In genomic region chr11:3866206-3866605, GRCh38 we compare ENCODE assay signal across 8 cellular contexts. TPM values are rescaled to one million over a fixed set of nuclear protein-coding genes. Genes with fewer than 3 reads are reported as not detected.
A peak's percentile ranks its signal among the peaks of the same experiment; 100 is the strongest.
DNase-seq lines count a peak whose midpoint lies in the region; ATAC-seq and TF ChIP-seq lines count a peak whose summit lies in the region.

No MANE protein-coding gene starts in this region.

- 96% methylated on average over 5 of the region's 5 CpGs for WGBS in SK-N-SH (ENCODE audit: low lambda C conversion rate)
- 84% methylated on average over 5 of the region's 5 CpGs for WGBS in suprapubic skin

- H3K79me2 ChIP-seq in SK-N-SH (ENCODE audit: insufficient read depth), result peaks cover 12% of the 10 kb centered on the region; the same call in 1 of the 2 replicates

- H3K9me2 ChIP-seq in SK-N-SH, result no peaks in the 10 kb centered on the region

- H3K36me3 ChIP-seq in SK-N-SH (replicated peaks in 1 of 2; ENCODE audit: control insufficient read depth in 1 of 2, insufficient read depth in 2 of 2, low read length in 1 of 2) (no peaks in the 10 kb centered on the region), suprapubic skin (no peaks in the 10 kb centered on the region)

- H3K27me3 ChIP-seq in SK-N-SH (ENCODE audit: insufficient read depth), result no peaks in the 10 kb centered on the region
- no peaks in the 10 kb centered on the region for H3K27me3 ChIP-seq in suprapubic skin

- no peaks in the 10 kb centered on the region for H4K20me1 ChIP-seq in SK-N-SH (ENCODE audit: insufficient read depth)

- CTCF ChIA-PET in activated CD4-positive, alpha-beta T cell treated with anti-CD3 and anti-CD28 coated beads for 36 hours (lab: Charles Lee), result interaction anchor here (2.9 to 3.8 kb wide), 3 partner anchors 12 to 206 kb away, joined by 15 to 16 read pairs (median 16); partner anchors contain the start of gene STIM1
- CTCF ChIA-PET in SK-N-SH (lab: Yijun Ruan, JAX), result interaction anchor here (1.5 to 2.8 kb wide), 2 partner anchors 11 to 15 kb away, joined by 3 to 21 read pairs; partner anchors contain the start of gene STIM1

- H3K9me3 Mint-ChIP-seq in activated CD4-positive, alpha-beta T cell treated with anti-CD3 and anti-CD28 coated beads for 36 hours (ENCODE audit: low read depth), result no peaks in the 10 kb centered on the region

- no peak for TF ChIP-seq CTCF in SK-N-SH (IDR thresholded peaks at IDR 0.05)
- no peak for TF ChIP-seq CTCF in suprapubic skin (IDR thresholded peaks at IDR 0.05)

- POLR2A ChIA-PET in activated CD4-positive, alpha-beta T cell treated with anti-CD3 and anti-CD28 coated beads for 36 hours (lab: Charles Lee), result interaction anchor here (1.2 kb wide), 1 partner anchor 11 kb away, joined by 5 read pairs; the partner anchor contains the start of gene STIM1
- POLR2A ChIA-PET in SK-N-SH (lab: Yijun Ruan, JAX), result no interaction called here

- no peak for TF ChIP-seq EP300 in SK-N-SH (IDR thresholded peaks at IDR 0.05; ENCODE audit: borderline replicate concordance in 1 of 2, low read depth in 1 of 2, low read length in 1 of 2)
- no peak for TF ChIP-seq EP300 in suprapubic skin (IDR thresholded peaks at IDR 0.05)

- H3K27ac ChIP-seq in SK-N-SH (ENCODE audit: low read depth in 2 of 2, low read length in 1 of 2), result no peak overlapping the region
- H3K27ac ChIP-seq in suprapubic skin, result peak overlapping the region; percentile 16

- H3K27ac Mint-ChIP-seq in activated CD4-positive, alpha-beta T cell treated with anti-CD3 and anti-CD28 coated beads for 36 hours, result peak overlapping the region; percentile 85

- ATAC-seq in activated CD4-positive, alpha-beta T cell treated with anti-CD3 and anti-CD28 coated beads for 36 hours, result peak; percentile 31
- peak in 1 of 2 donors; percentile 65 for ATAC-seq in left cardiac atrium

- peaks cover 92% of the 10 kb centered on the region for H3K4me1 Mint-ChIP-seq in activated CD4-positive, alpha-beta T cell treated with anti-CD3 and anti-CD28 coated beads for 36 hours

- intact Hi-C loops in activated CD4-positive, alpha-beta T cell treated with anti-CD3 and anti-CD28 coated beads for 36 hours (cut with DNase I, micrococcal nuclease), result loop anchor here in 1 of 2 experiments (2.0 kb wide), 1 partner anchor 39 kb away; no protein-coding TSS in a partner anchor
- intact Hi-C loops in left cardiac atrium (cut with DNase I), result loop anchor here in 1 of 2 donors (5.0 kb wide), 1 partner anchor 81 kb away; no protein-coding TSS in a partner anchor

- H3K9ac ChIP-seq in SK-N-SH, result no peak overlapping the region

- peaks cover 13% of the 10 kb centered on the region for H3K36me3 Mint-ChIP-seq in activated CD4-positive, alpha-beta T cell treated with anti-CD3 and anti-CD28 coated beads for 36 hours (ENCODE audit: low read depth)

- H2AFZ ChIP-seq in SK-N-SH (ENCODE audit: low read depth), result no peak overlapping the region

- no peak for TF ChIP-seq RAD21 in SK-N-SH (IDR thresholded peaks at IDR 0.05; ENCODE audit: low read length)

- no peak for DNase-seq in activated CD4-positive, alpha-beta T cell treated with anti-CD3 and anti-CD28 coated beads for 36 hours
- DNase-seq in activated CD4-positive, alpha-beta T cell treated with anti-CD3 and anti-CD28 coated beads for 4 hours, result no peak
- DNase-seq in SK-N-SH (no peak), left cardiac atrium (peak; percentile 52), suprapubic skin (ENCODE audit: low spot score in 2 of 2) (no peak), activated gamma-delta T cell treated with Interleukin-2 at 50 U/mL for 16 hours (no peak), NCI-H1105 treated with DMSO at 0.1 percent for 48 hours (lab: John Stamatoyannopoulos, UW) (no peak), NCI-H69 (lab: John Stamatoyannopoulos, UW) (no peak)

- H3F3A ChIP-seq in SK-N-SH (replicated peaks; ENCODE audit: insufficient read depth), result peaks cover 5% of the 10 kb centered on the region

- H3K4me3 ChIP-seq in SK-N-SH (ENCODE audit: low read depth in 2 of 2, low read length in 1 of 2), result no peak overlapping the region
- H3K4me3 ChIP-seq in suprapubic skin, result no peak overlapping the region

- no peaks in the 10 kb centered on the region for H3K27me3 Mint-ChIP-seq in activated CD4-positive, alpha-beta T cell treated with anti-CD3 and anti-CD28 coated beads for 36 hours

- peak overlapping the region; percentile 39 for H3K4me2 ChIP-seq in SK-N-SH

- H3K4me3 Mint-ChIP-seq in activated CD4-positive, alpha-beta T cell treated with anti-CD3 and anti-CD28 coated beads for 36 hours, result peak overlapping the region; percentile 38

- H3K4me1 ChIP-seq in SK-N-SH (ENCODE audit: control insufficient read depth in 1 of 2, insufficient read depth in 2 of 2, low read depth in 1 of 2, low read length in 1 of 2) (peaks cover 0 to 10% of the 10 kb centered on the region in 2 experiments; a peak in 2 of 4 replicates), suprapubic skin (peaks cover 51% of the 10 kb centered on the region)

- no peak for TF ChIP-seq POLR2A in suprapubic skin (IDR thresholded peaks at IDR 0.05)

- H3K9me3 ChIP-seq in SK-N-SH (no peaks in the 10 kb centered on the region), suprapubic skin (no peaks in the 10 kb centered on the region)

TF ChIP-seq in SK-N-SH, 30 proteins besides CTCF, POLR2A, EP300 and RAD21:
- no peak for TF ChIP-seq RCOR1 (IDR thresholded peaks at IDR 0.05; ENCODE audit: low read length)
- TF ChIP-seq, protein P1, sequence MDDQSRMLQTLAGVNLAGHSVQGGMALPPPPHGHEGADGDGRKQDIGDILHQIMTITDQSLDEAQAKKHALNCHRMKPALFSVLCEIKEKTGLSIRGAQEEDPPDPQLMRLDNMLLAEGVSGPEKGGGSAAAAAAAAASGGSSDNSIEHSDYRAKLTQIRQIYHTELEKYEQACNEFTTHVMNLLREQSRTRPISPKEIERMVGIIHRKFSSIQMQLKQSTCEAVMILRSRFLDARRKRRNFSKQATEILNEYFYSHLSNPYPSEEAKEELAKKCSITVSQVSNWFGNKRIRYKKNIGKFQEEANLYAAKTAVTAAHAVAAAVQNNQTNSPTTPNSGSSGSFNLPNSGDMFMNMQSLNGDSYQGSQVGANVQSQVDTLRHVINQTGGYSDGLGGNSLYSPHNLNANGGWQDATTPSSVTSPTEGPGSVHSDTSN (IDR thresholded peaks at IDR 0.05), result no peak
- TF ChIP-seq SIN3A (IDR thresholded peaks at IDR 0.05; ENCODE audit: borderline replicate concordance, low read depth, low read length), result no peak
- TF ChIP-seq EZH2phosphoT487 (IDR thresholded peaks at IDR 0.05; ENCODE audit: borderline replicate concordance, low read depth), result no peak
- TF ChIP-seq GATA2 (CRISPR knock-in tag; IDR thresholded peaks at IDR 0.05), result no peak
- no peak for TF ChIP-seq RXRA (IDR thresholded peaks at IDR 0.05; ENCODE audit: borderline replicate concordance, low read depth)
- no peak for TF ChIP-seq TEAD4 (IDR thresholded peaks at IDR 0.05; ENCODE audit: borderline replicate concordance, insufficient read depth)
- TF ChIP-seq, protein P2, sequence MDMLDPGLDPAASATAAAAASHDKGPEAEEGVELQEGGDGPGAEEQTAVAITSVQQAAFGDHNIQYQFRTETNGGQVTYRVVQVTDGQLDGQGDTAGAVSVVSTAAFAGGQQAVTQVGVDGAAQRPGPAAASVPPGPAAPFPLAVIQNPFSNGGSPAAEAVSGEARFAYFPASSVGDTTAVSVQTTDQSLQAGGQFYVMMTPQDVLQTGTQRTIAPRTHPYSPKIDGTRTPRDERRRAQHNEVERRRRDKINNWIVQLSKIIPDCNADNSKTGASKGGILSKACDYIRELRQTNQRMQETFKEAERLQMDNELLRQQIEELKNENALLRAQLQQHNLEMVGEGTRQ (IDR thresholded peaks at IDR 0.05; ENCODE audit: borderline replicate concordance, low read depth, low read length), result no peak
- no peak for TF ChIP-seq ELF1 (IDR thresholded peaks at IDR 0.05)
- no peak for TF ChIP-seq MEF2A (IDR thresholded peaks at IDR 0.05; ENCODE audit: borderline replicate concordance, low read depth)
- no peak for TF ChIP-seq TCF12 (IDR thresholded peaks at IDR 0.05)
- no peak for TF ChIP-seq CHD2 (IDR thresholded peaks at IDR 0.05; ENCODE audit: low read length, partially characterized antibody)

RNA-seq across cellular contexts. Expression of gene STIM1, which starts 10.7 kb away (rescaled TPM):
- total RNA-seq in activated CD4-positive, alpha-beta T cell treated with anti-CD3 and anti-CD28 coated beads for 36 hours, result 10 to 100 TPM; 60.0 to 62.6 TPM
- polyA plus RNA-seq in SK-N-SH (2012; rRNA removed), result 21.8 and 29.5 TPM in 2 replicates
- polyA plus RNA-seq in SK-N-SH (2012; cell fraction: cytosol; rRNA removed), result 21.3 and 29.7 TPM in 2 replicates
- polyA plus RNA-seq in SK-N-SH (2012; cell fraction: nucleus; rRNA removed), result 32.6 and 41.8 TPM in 2 replicates
- total RNA-seq in left cardiac atrium, result 10 to 100 TPM; 21.4 to 25.8 TPM
- 10 to 100 TPM; 58.4 to 70.2 (median 60.9) TPM for total RNA-seq in suprapubic skin

RNA-seq across cellular contexts. Expression of gene RHOG, which starts 25.4 kb away (rescaled TPM):
- total RNA-seq in activated CD4-positive, alpha-beta T cell treated with anti-CD3 and anti-CD28 coated beads for 36 hours, result 100 to 1,000 TPM; 157 to 180 TPM
- polyA plus RNA-seq in SK-N-SH (2012; rRNA removed), result 61.0 and 73.7 TPM in 2 replicates
- 38.0 and 64.2 TPM in 2 replicates for polyA plus RNA-seq in SK-N-SH (2012; cell fraction: cytosol; rRNA removed)
- polyA plus RNA-seq in SK-N-SH (2012; cell fraction: nucleus; rRNA removed), result 27.9 and 34.4 TPM in 2 replicates
- total RNA-seq in left cardiac atrium, result 10 to 100 TPM; 31.1 to 33.3 TPM
- total RNA-seq in suprapubic skin, result 10 to 100 TPM; 36.6 to 47.3 (median 39.3) TPM

RNA-seq across cellular contexts. Expression of gene PGAP2, which starts 57.8 kb away (rescaled TPM):
- 10 to 100 TPM; 33.6 to 39.2 TPM for total RNA-seq in activated CD4-positive, alpha-beta T cell treated with anti-CD3 and anti-CD28 coated beads for 36 hours
- polyA plus RNA-seq in SK-N-SH (2012; rRNA removed), result 41.3 and 44.1 TPM in 2 replicates
- polyA plus RNA-seq in SK-N-SH (2012; cell fraction: cytosol; rRNA removed), result 23.0 and 29.7 TPM in 2 replicates
- 112 and 127 TPM in 2 replicates for polyA plus RNA-seq in SK-N-SH (2012; cell fraction: nucleus; rRNA removed)
- 10 to 100 TPM; 10.9 to 15.3 TPM for total RNA-seq in left cardiac atrium
- 10 to 100 TPM; 55.4 to 81.2 (median 66.7) TPM for total RNA-seq in suprapubic skin
